Comparison of ENCODE assay signal across 18 cellular contexts in genomic region chr10:111079781-111080180, GRCh38. TPM values are rescaled to one million over a fixed set of nuclear protein-coding genes. Genes with fewer than 3 reads are reported as not detected.
A peak's percentile ranks its signal among the peaks of the same experiment; 100 is the strongest.
DNase-seq lines count a peak whose midpoint lies in the region; ATAC-seq and TF ChIP-seq lines count a peak whose summit lies in the region.
"Had no signal": no experiment of that assay in that cellular context is flagged by ENCODE, and none has a peak within 500 bp of the region (broad histone marks: within the 10 kb centered on the region; RNA-seq: fewer than 3 reads in every experiment).

No MANE protein-coding gene starts in this region.

- ATAC-seq in WTC11 (no peak), sciatic nerve (no peak), GM19023 (IDR thresholded peaks at IDR 0.05; ENCODE audit: unreplicated experiment) (no peak), GM21447 (IDR thresholded peaks at IDR 0.05; ENCODE audit: unreplicated experiment) (no peak)
- ATAC-seq: activated naive CD4-positive, alpha-beta T cell treated with anti-CD3 and anti-CD28 coated beads, Interleukin-2, amount 50 U/mL, for 72 hours; HCT116; left lobe of liver had no signal

- CTCF ChIA-PET in CD8-positive, alpha-beta memory T cell (lab: Charles Lee), result no interaction called here
- CTCF ChIA-PET in WTC11 (lab: Charles Lee), result no interaction called here

- peaks cover 0 to 6% (median 0%) of the 10 kb centered on the region in 5 donors for H3K9me3 Mint-ChIP-seq in CD8-positive, alpha-beta memory T cell
- no peaks in the 10 kb centered on the region for H3K9me3 Mint-ChIP-seq in WTC11
- H3K9me3 Mint-ChIP-seq: activated naive CD4-positive, alpha-beta T cell treated with anti-CD3 and anti-CD28 coated beads, Interleukin-2, amount 50 U/mL, for 72 hours had no signal

- no peaks in the 10 kb centered on the region for H3K4me1 ChIP-seq in CD8-positive, alpha-beta memory T cell (ENCODE audit: insufficient read depth, low read length)
- H3K4me1 ChIP-seq: BE2C had no signal

- peaks cover 13 to 31% (median 14%) of the 10 kb centered on the region in 3 donors for H3K4me1 Mint-ChIP-seq in CD8-positive, alpha-beta memory T cell
- H3K4me1 Mint-ChIP-seq in WTC11, result peaks cover 21% of the 10 kb centered on the region

- peak overlapping the region in 6 of 7 donors; percentile 8 to 70 (median 46) for H3K4me3 Mint-ChIP-seq in CD8-positive, alpha-beta memory T cell
- peak overlapping the region; percentile 73 for H3K4me3 Mint-ChIP-seq in WTC11

- peak overlapping the region in 1 of 8 donors; percentile 11 for H3K27ac Mint-ChIP-seq in CD8-positive, alpha-beta memory T cell
- no peak overlapping the region for H3K27ac Mint-ChIP-seq in WTC11

- H3K9me3 ChIP-seq in CD8-positive, alpha-beta memory T cell (ENCODE audit: low read length), result no peaks in the 10 kb centered on the region
- H3K9me3 ChIP-seq: BE2C, thoracic aorta had no signal

- no peaks in the 10 kb centered on the region for H3K36me3 ChIP-seq in CD8-positive, alpha-beta memory T cell (ENCODE audit: insufficient read depth, low read length)
- H3K36me3 ChIP-seq: BE2C, thoracic aorta had no signal

- no peak overlapping the region for H3K4me3 ChIP-seq in CD8-positive, alpha-beta memory T cell (ENCODE audit: low read length)
- H3K4me3 ChIP-seq: thoracic aorta had no signal

- no peak overlapping the region for H3K27ac ChIP-seq in CD8-positive, alpha-beta memory T cell (ENCODE audit: low read depth, low read length)
- H3K27ac ChIP-seq: thoracic aorta had no signal

- DNase-seq in CD8-positive, alpha-beta memory T cell, result no peak
- no peak for DNase-seq in WTC11 (ENCODE audit: low spot score)
- DNase-seq in left kidney (ENCODE audit: low read depth, low spot score), result peak; percentile 7
- DNase-seq in sciatic nerve (ENCODE audit: low spot score), result peak; percentile 48
- no peak for DNase-seq in putamen (ENCODE audit: low spot score)
- DNase-seq: BE2C; DMS153; effector CD8-positive, alpha-beta T cell; Kasumi-1; NCI-H446; SHP77 had no signal

- POLR2A ChIA-PET in CD8-positive, alpha-beta memory T cell (lab: Charles Lee), result no interaction called here
- POLR2A ChIA-PET in WTC11 (lab: Charles Lee), result no interaction called here

- TF ChIP-seq CTCF in WTC11 (IDR thresholded peaks at IDR 0.05), result no peak

- intact Hi-C loops in sciatic nerve (cut with DNase I), result no loop called here

- H3K36me3 Mint-ChIP-seq in CD8-positive, alpha-beta memory T cell, result peaks cover 0 to 9% (median 0%) of the 10 kb centered on the region in 3 donors
- H3K36me3 Mint-ChIP-seq in WTC11, result no peaks in the 10 kb centered on the region

- H3K27me3 Mint-ChIP-seq in CD8-positive, alpha-beta memory T cell, result peaks cover 35 to 41% of the 10 kb centered on the region in 2 donors
- peaks cover 57% of the 10 kb centered on the region for H3K27me3 Mint-ChIP-seq in WTC11 (ENCODE audit: low read depth)

- H3K27me3 ChIP-seq in CD8-positive, alpha-beta memory T cell (ENCODE audit: insufficient read depth, low read length, poor library complexity, severe bottlenecking), result peaks cover 23% of the 10 kb centered on the region
- H3K27me3 ChIP-seq: BE2C had no signal

TF ChIP-seq in WTC11, 78 proteins besides CTCF, POLR2A, EP300 and RAD21:
- no peak for TF ChIP-seq ARID4B (CRISPR knock-in tag; IDR thresholded peaks at IDR 0.05; ENCODE audit: borderline replicate concordance)
- TF ChIP-seq, protein P1, sequence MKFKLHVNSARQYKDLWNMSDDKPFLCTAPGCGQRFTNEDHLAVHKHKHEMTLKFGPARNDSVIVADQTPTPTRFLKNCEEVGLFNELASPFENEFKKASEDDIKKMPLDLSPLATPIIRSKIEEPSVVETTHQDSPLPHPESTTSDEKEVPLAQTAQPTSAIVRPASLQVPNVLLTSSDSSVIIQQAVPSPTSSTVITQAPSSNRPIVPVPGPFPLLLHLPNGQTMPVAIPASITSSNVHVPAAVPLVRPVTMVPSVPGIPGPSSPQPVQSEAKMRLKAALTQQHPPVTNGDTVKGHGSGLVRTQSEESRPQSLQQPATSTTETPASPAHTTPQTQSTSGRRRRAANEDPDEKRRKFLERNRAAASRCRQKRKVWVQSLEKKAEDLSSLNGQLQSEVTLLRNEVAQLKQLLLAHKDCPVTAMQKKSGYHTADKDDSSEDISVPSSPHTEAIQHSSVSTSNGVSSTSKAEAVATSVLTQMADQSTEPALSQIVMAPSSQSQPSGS (CRISPR knock-in tag; IDR thresholded peaks at IDR 0.05; ENCODE audit: borderline replicate concordance, low read depth), result no peak
- TF ChIP-seq NFE2L1 (CRISPR knock-in tag; IDR thresholded peaks at IDR 0.05), result no peak
- no peak for TF ChIP-seq SMAD3 (CRISPR knock-in tag; IDR thresholded peaks at IDR 0.05; ENCODE audit: borderline replicate concordance)
- TF ChIP-seq, protein P2, sequence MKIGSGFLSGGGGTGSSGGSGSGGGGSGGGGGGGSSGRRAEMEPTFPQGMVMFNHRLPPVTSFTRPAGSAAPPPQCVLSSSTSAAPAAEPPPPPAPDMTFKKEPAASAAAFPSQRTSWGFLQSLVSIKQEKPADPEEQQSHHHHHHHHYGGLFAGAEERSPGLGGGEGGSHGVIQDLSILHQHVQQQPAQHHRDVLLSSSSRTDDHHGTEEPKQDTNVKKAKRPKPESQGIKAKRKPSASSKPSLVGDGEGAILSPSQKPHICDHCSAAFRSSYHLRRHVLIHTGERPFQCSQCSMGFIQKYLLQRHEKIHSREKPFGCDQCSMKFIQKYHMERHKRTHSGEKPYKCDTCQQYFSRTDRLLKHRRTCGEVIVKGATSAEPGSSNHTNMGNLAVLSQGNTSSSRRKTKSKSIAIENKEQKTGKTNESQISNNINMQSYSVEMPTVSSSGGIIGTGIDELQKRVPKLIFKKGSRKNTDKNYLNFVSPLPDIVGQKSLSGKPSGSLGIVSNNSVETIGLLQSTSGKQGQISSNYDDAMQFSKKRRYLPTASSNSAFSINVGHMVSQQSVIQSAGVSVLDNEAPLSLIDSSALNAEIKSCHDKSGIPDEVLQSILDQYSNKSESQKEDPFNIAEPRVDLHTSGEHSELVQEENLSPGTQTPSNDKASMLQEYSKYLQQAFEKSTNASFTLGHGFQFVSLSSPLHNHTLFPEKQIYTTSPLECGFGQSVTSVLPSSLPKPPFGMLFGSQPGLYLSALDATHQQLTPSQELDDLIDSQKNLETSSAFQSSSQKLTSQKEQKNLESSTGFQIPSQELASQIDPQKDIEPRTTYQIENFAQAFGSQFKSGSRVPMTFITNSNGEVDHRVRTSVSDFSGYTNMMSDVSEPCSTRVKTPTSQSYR (CRISPR knock-in tag; IDR thresholded peaks at IDR 0.05), result no peak
- TF ChIP-seq MAX (CRISPR knock-in tag; IDR thresholded peaks at IDR 0.05), result no peak
- TF ChIP-seq CBFB (CRISPR knock-in tag; IDR thresholded peaks at IDR 0.05; ENCODE audit: low read depth), result no peak
- TF ChIP-seq GRHL2 (CRISPR knock-in tag; IDR thresholded peaks at IDR 0.05; ENCODE audit: insufficient replicate concordance, severe bottlenecking), result no peak
- no peak for TF ChIP-seq SOX15 (CRISPR knock-in tag; IDR thresholded peaks at IDR 0.05)
- no peak for TF ChIP-seq ZSCAN18 (CRISPR knock-in tag; IDR thresholded peaks at IDR 0.05)
- TF ChIP-seq ZNF423 (CRISPR knock-in tag; IDR thresholded peaks at IDR 0.05), result no peak
- TF ChIP-seq CREM (CRISPR knock-in tag; IDR thresholded peaks at IDR 0.05), result no peak
- TF ChIP-seq ATF1 (CRISPR knock-in tag; IDR thresholded peaks at IDR 0.05), result no peak

RNA-seq across cellular contexts. Expression of gene ADRA2A, which starts 3.0 kb away (rescaled TPM):
- total RNA-seq in CD8-positive, alpha-beta memory T cell, result not detected
- polyA plus RNA-seq in CD8-positive, alpha-beta memory T cell, result not detected
- total RNA-seq in WTC11 (2021) (1.7 to 2.1 TPM (median 1.7 TPM) in 3 replicates), sciatic nerve (11.4 TPM)
- total RNA-seq: activated naive CD4-positive, alpha-beta T cell treated with anti-CD3 and anti-CD28 coated beads, Interleukin-2, amount 50 U/mL, for 72 hours; T-helper 2 cell treated with Interferon-gamma antibody and Interleukin-4, amounts not matched to agents 100 ng/mL and 5 ng/mL, for 36 hours had no signal

Comparison
In these comparisons a context has a peak if more than half of its experiments do, and no peak if none do; other contexts are left out.
1. DNase-seq: peak in left kidney (single experiment) and sciatic nerve (single experiment); none in CD8-positive, alpha-beta memory T cell (0 of 5), WTC11 (single experiment) and putamen (single experiment).